In genomic region chr1:174036204-174036603, GRCh38 we compare ENCODE assay signal across 19 cellular contexts.
"Had no signal": no experiment of that assay in that cellular context is flagged by ENCODE, and none has a peak within 500 bp of the region (broad histone marks: within the 10 kb centered on the region; RNA-seq: fewer than 3 reads in every experiment).

No MANE protein-coding gene starts in this region.

- H3K4me3 Mint-ChIP-seq: effector memory CD8-positive, alpha-beta T cell; naive thymus-derived CD8-positive, alpha-beta T cell; nephron progenitor cell; stimulated activated memory B cell treated with anti-CD40 and anti-IgM and Interleukin-4, amounts not matched to agents 10 μg/mL and 1 μg/mL and 100 μg/mL, for 72 hours; type B pancreatic cell had no signal

- H3K4me1 Mint-ChIP-seq: naive thymus-derived CD8-positive, alpha-beta T cell; nephron progenitor cell; stimulated activated memory B cell treated with anti-CD40 and anti-IgM and Interleukin-4, amounts not matched to agents 10 μg/mL and 1 μg/mL and 100 μg/mL, for 72 hours had no signal

- H3K4me3 ChIP-seq: coronary artery, heart left ventricle, hepatocyte, prostate gland, right atrium auricular region, sigmoid colon, testis, tibial artery had no signal

- DNase-seq: effector memory CD8-positive, alpha-beta T cell; heart left ventricle; kidney; naive thymus-derived CD8-positive, alpha-beta T cell; nephron progenitor cell; nucleus accumbens; sigmoid colon; stimulated activated CD4-positive, alpha-beta T cell treated with anti-CD3 and anti-CD28 coated beads, Interleukin-2, amount 100 ng/mL, for 24 hours; stimulated activated CD4-positive, alpha-beta T cell treated with anti-CD3 and anti-CD28 coated beads, Interleukin-4, amount 100 ng/mL, for 24 hours; stimulated activated naive CD8-positive, alpha-beta T cell treated with anti-CD3 and anti-CD28 coated beads, Interleukin-15, Interleukin-2, amounts not matched to agents 100 U/mL and 50 U/mL, for 24 hours; substantia nigra; testis; tibial artery had no signal

- H3K36me3 Mint-ChIP-seq: naive thymus-derived CD8-positive, alpha-beta T cell; stimulated activated memory B cell treated with anti-CD40 and anti-IgM and Interleukin-4, amounts not matched to agents 10 μg/mL and 1 μg/mL and 100 μg/mL, for 72 hours; type B pancreatic cell had no signal

- H3K9me3 Mint-ChIP-seq: effector memory CD8-positive, alpha-beta T cell; naive thymus-derived CD8-positive, alpha-beta T cell; nephron progenitor cell; stimulated activated memory B cell treated with anti-CD40 and anti-IgM and Interleukin-4, amounts not matched to agents 10 μg/mL and 1 μg/mL and 100 μg/mL, for 72 hours; type B pancreatic cell had no signal

- H3K27me3 ChIP-seq: heart left ventricle, hepatocyte, right atrium auricular region, sigmoid colon, testis, tibial artery had no signal

- H3K9me3 ChIP-seq: heart left ventricle, prostate gland, right atrium auricular region, sigmoid colon, testis, tibial artery had no signal

- H3K36me3 ChIP-seq: heart left ventricle, prostate gland, right atrium auricular region, sigmoid colon, tibial artery had no signal

- H3K27ac Mint-ChIP-seq: effector memory CD8-positive, alpha-beta T cell; naive thymus-derived CD8-positive, alpha-beta T cell; stimulated activated memory B cell treated with anti-CD40 and anti-IgM and Interleukin-4, amounts not matched to agents 10 μg/mL and 1 μg/mL and 100 μg/mL, for 72 hours; type B pancreatic cell had no signal

- H3K4me1 ChIP-seq: prostate gland, right atrium auricular region, testis, tibial artery had no signal

- H3K27me3 Mint-ChIP-seq: effector memory CD8-positive, alpha-beta T cell; stimulated activated memory B cell treated with anti-CD40 and anti-IgM and Interleukin-4, amounts not matched to agents 10 μg/mL and 1 μg/mL and 100 μg/mL, for 72 hours; type B pancreatic cell had no signal

- ATAC-seq: effector memory CD8-positive, alpha-beta T cell; naive thymus-derived CD8-positive, alpha-beta T cell; stimulated activated memory B cell treated with anti-CD40 and anti-IgM and Interleukin-4, amounts not matched to agents 10 μg/mL and 1 μg/mL and 100 μg/mL, for 72 hours; stimulated activated naive CD8-positive, alpha-beta T cell treated with anti-CD3 and anti-CD28 coated beads, Interleukin-15, Interleukin-2, amounts not matched to agents 100 U/mL and 50 U/mL, for 24 hours had no signal

- H3K27ac ChIP-seq: coronary artery, heart left ventricle, hepatocyte, prostate gland, right atrium auricular region, sigmoid colon, testis, tibial artery had no signal
